Comparison of ENCODE assay signal across 8 cellular contexts in the genomic region with DNA sequence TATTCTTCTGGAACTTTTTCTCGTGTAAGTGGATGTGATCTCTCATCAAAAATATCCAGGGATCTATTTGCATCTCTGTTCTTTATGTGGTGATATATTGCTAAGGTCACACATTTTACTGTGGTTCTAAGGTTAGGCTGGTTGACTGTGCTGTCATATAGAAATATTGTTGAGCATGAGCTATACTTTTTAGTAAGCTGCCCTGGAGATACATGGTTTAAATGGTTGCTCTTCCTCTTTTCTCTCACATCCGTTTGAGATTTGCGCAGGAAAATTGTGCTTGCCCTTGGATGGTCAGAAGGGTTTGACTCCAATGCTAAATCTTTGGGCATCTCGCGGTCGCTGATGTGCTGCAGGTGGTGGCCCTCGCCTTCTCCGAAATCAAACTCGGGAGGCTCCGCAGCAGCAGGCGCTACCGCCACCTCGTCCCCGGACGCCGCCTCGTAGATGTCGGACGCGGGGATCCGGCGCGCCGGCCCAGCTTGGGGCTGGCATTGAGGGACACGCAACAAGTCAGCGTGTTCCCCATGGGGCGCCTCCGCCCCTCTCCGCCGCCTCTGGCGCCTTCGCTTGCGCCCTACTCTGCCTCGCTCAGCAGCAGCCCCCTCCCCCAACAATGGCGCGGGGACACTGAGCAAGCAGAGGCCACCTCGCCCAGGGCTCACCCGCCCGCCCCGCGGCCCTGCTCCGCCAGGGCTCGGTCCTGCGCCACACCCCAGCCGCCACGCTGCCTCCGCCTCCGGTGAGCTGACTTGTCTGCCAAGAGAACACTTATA.
DNase-seq lines count a peak whose midpoint lies in the region; ATAC-seq and TF ChIP-seq lines count a peak whose summit lies in the region.

No MANE protein-coding gene starts in this region.

- H2AFZ ChIP-seq in hepatocyte (no peak overlapping the region), OCI-LY7 (ENCODE audit: low read length) (no peak overlapping the region)

- no TSS peak for BruUV-seq in OCI-LY7 (replicated peaks; lab: Mats Ljungman, UMichigan)

- TF ChIP-seq CTCF in hepatocyte (IDR thresholded peaks at IDR 0.05; ENCODE audit: poor library complexity) (no peak), OCI-LY7 (conservative IDR thresholded peaks at IDR 0.05; ENCODE audit: low read length) (no peak)

- H3K4me1 ChIP-seq in HUES48 (ENCODE audit: control insufficient read depth, insufficient read depth, low read length) (peaks cover 5% of the 10 kb centered on the region), hepatocyte (ENCODE audit: insufficient read depth) (no peaks in the 10 kb centered on the region), OCI-LY7 (ENCODE audit: insufficient read depth, low read length, poor library complexity, severe bottlenecking) (no peaks in the 10 kb centered on the region)

- H3K79me2 ChIP-seq in hepatocyte = no peaks in the 10 kb centered on the region
- no peaks in the 10 kb centered on the region for H3K79me2 ChIP-seq in OCI-LY7 (ENCODE audit: insufficient read depth, low read depth, low read length)

- 95% methylated on average over 35 of the region's 48 CpGs for WGBS in hepatocyte (ENCODE audit: low lambda C conversion rate, missing lambda C conversion rate)

- CTCF ChIA-PET in OCI-LY7 (lab: Charles Lee; ENCODE audit: unreplicated experiment) = interaction anchor here (0.6 kb wide), 1 partner anchor 175 kb away, joined by 3 read pairs; no protein-coding TSS in a partner anchor

- peak; percentile 10 for DNase-seq in activated T-helper 1 cell treated with Interleukin-2 at 50 U/mL for 16 hours (ENCODE audit: low read depth)
- DNase-seq in iPS-NIHi11 (ENCODE audit: low spot score) = peak; percentile 16
- peak; percentile 2 to 23 (median 12) for DNase-seq in stimulated activated naive CD4-positive, alpha-beta T cell (lab: John Stamatoyannopoulos, UW)
- DNase-seq in hepatocyte (ENCODE audit: low spot score) = no peak
- DNase-seq in cortex of kidney (lab: John Stamatoyannopoulos, UW) = no peak
- no peak for DNase-seq in OCI-LY7 (ENCODE audit: low spot score)

- H3K9me2 ChIP-seq in hepatocyte (replicated peaks; ENCODE audit: insufficient read depth) (no peaks in the 10 kb centered on the region), OCI-LY7 (ENCODE audit: insufficient read depth, low read length) (no peaks in the 10 kb centered on the region)

- no peak overlapping the region for H3K4me2 ChIP-seq in hepatocyte
- H3K4me2 ChIP-seq in OCI-LY7 (ENCODE audit: low read length) = no peak overlapping the region

- H3K9ac ChIP-seq in HUES48 (ENCODE audit: low read depth, low read length) = peak overlapping the region; percentile 56; the same call in 1 of the 2 replicates

- H3K9me3 ChIP-seq in HUES48 (ENCODE audit: control insufficient read depth, insufficient read depth, low read length) (peaks cover 26% of the 10 kb centered on the region), hepatocyte (ENCODE audit: low read depth) (no peaks in the 10 kb centered on the region), OCI-LY7 (ENCODE audit: low read length) (no peaks in the 10 kb centered on the region)

- no peaks in the 10 kb centered on the region for H4K20me1 ChIP-seq in hepatocyte (ENCODE audit: insufficient read depth, poor library complexity, severe bottlenecking)
- H4K20me1 ChIP-seq in OCI-LY7 (ENCODE audit: insufficient read depth, low read length) = no peaks in the 10 kb centered on the region

- peaks cover 7% of the 10 kb centered on the region; the same call in 1 of the 2 replicates for H3K27me3 ChIP-seq in HUES48 (ENCODE audit: control insufficient read depth, insufficient read depth, low read length)
- no peaks in the 10 kb centered on the region for H3K27me3 ChIP-seq in hepatocyte

- no peak overlapping the region for H3K27ac ChIP-seq in HUES48 (ENCODE audit: low read depth, low read length)
- no peak overlapping the region for H3K27ac ChIP-seq in hepatocyte
- H3K27ac ChIP-seq in OCI-LY7 (ENCODE audit: low read depth, low read length, poor library complexity, severe bottlenecking) = no peak overlapping the region

- peak; percentile 67 for ATAC-seq in GM18867 (IDR thresholded peaks at IDR 0.05; ENCODE audit: unreplicated experiment)

- H3K36me3 ChIP-seq in HUES48 (ENCODE audit: control insufficient read depth, insufficient read depth, low read length) (no peaks in the 10 kb centered on the region), hepatocyte (replicated peaks; ENCODE audit: insufficient read depth, low read depth) (no peaks in the 10 kb centered on the region), OCI-LY7 (ENCODE audit: insufficient read depth, low read length) (no peaks in the 10 kb centered on the region)

- intact Hi-C loops in OCI-LY7 (cut with micrococcal nuclease; ENCODE audit: unreplicated experiment) = no loop called here

- H3K4me3 ChIP-seq in HUES48 (ENCODE audit: low read depth, low read length) = peak overlapping the region; percentile 42
- H3K4me3 ChIP-seq in hepatocyte = no peak overlapping the region
- H3K4me3 ChIP-seq in OCI-LY7 (ENCODE audit: low read depth, low read length, poor library complexity, severe bottlenecking) = no peak overlapping the region

- POLR2A ChIA-PET in OCI-LY7 (lab: Charles Lee) = no interaction called here

Comparison
In these comparisons a context has a peak if more than half of its experiments do, and no peak if none do; other contexts are left out.
1. DNase-seq: peak in activated T-helper 1 cell treated with Interleukin-2 at 50 U/mL for 16 hours (single experiment), iPS-NIHi11 (single experiment) and stimulated activated naive CD4-positive, alpha-beta T cell (6 of 6); none in hepatocyte (single experiment), cortex of kidney (single experiment) and OCI-LY7 (single experiment).